Comparison of ENCODE assay signal across 29 cellular contexts in the genomic region with DNA sequence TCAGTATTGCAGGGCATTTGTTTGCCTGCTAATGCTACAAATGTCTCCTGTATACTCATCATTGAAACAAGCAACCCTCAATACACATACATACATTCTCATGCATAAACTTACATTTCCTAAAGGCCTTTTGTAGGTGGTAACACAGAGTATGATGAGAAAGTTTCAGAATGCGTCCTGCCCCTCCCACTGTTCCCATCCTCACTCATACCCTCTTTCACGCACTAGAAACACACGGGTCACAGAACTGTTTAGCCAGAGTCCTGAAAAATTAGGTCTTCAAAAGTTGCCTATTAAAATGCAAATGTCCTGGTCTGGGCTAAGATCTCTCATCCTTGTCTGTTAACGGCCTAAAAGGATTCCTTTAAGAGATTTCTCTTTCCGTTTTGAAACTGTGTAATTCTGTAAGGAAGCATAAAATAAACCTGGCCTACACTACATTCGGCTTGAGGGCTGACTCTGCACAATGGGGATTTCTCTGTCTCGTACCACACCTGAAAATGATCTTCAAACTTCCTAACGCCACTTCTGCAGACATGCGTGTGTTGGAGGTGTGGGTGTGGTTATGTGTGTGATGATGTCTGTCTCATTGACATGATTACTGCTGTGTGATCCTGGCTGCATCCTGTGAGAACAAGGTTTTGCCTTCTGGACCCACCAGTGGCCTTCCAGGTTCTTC. TPM values are rescaled to one million over a fixed set of nuclear protein-coding genes. Genes with fewer than 3 reads are reported as not detected.
"Had no signal": no experiment of that assay in that cellular context is flagged by ENCODE, and none has a peak within 500 bp of the region (broad histone marks: within the 10 kb centered on the region; RNA-seq: fewer than 3 reads in every experiment).

No MANE protein-coding gene starts in this region.

- H3K27ac Mint-ChIP-seq: activated CD4-positive, alpha-beta memory T cell treated with anti-CD3 and anti-CD28 coated beads for 36 hours; activated CD4-positive, alpha-beta T cell treated with anti-CD3 and anti-CD28 coated beads, Interleukin-2, amount 10 ng/mL, durations not matched to agents 7 days and 5 days; activated naive CD4-positive, alpha-beta T cell treated with anti-CD3 and anti-CD28 coated beads for 36 hours; activated naive CD8-positive, alpha-beta T cell; activated T-helper 17 cell treated with anti-CD3 and anti-CD28 coated beads, Interleukin-2, amount 50 U/mL, for 72 hours; brain; T-cell had no signal

- H3K9me3 Mint-ChIP-seq: activated CD4-positive, alpha-beta memory T cell treated with anti-CD3 and anti-CD28 coated beads for 36 hours; activated CD4-positive, alpha-beta T cell treated with anti-CD3 and anti-CD28 coated beads, Interleukin-2, amount 10 ng/mL, durations not matched to agents 7 days and 5 days; activated naive CD4-positive, alpha-beta T cell treated with anti-CD3 and anti-CD28 coated beads for 36 hours; activated T-helper 17 cell treated with anti-CD3 and anti-CD28 coated beads, Interleukin-2, amount 50 U/mL, for 72 hours; brain; T-cell had no signal

- DNase-seq: activated CD4-positive, alpha-beta memory T cell treated with anti-CD3 and anti-CD28 coated beads for 36 hours; activated CD4-positive, alpha-beta T cell treated with anti-CD3 and anti-CD28 coated beads, Interleukin-2, amount 10 ng/mL, durations not matched to agents 7 days and 5 days; activated CD4-positive, CD25-positive, alpha-beta regulatory T cell; activated gamma-delta T cell; activated naive CD4-positive, alpha-beta T cell treated with anti-CD3 and anti-CD28 coated beads for 36 hours; activated T-cell treated with anti-CD3 and anti-CD28 coated beads for 4 hours; activated T-cell treated with anti-CD3 and anti-CD28 coated beads, Interleukin-2, amount 50 U/mL, for 48 hours; amygdala; cerebellar nuclear complex; MG63; NCI-H1105 treated with DMSO at 0.1 percent for 48 hours; NCI-H1436 treated with DMSO at 0.1 percent for 48 hours; NCI-H187; NCI-H2081; NCI-H510A treated with DMSO at 0.1 percent for 48 hours; SIG-M5; T-cell; T-helper 2 cell; T1000 had no signal

- FAIRE-seq: astrocyte, colon, TTC549 had no signal

- ATAC-seq: activated T-helper 17 cell treated with anti-CD3 and anti-CD28 coated beads, Interleukin-2, amount 50 U/mL, for 72 hours; T-cell had no signal

- H3K36me3 Mint-ChIP-seq: activated CD4-positive, alpha-beta memory T cell treated with anti-CD3 and anti-CD28 coated beads for 36 hours; activated naive CD8-positive, alpha-beta T cell; brain; T-cell had no signal

- H3K9me3 ChIP-seq: MG63 had no signal

- H3K27ac ChIP-seq: cardiac muscle cell had no signal

- H3K27me3 ChIP-seq: cardiac muscle cell had no signal

- H3K4me3 Mint-ChIP-seq: activated CD4-positive, alpha-beta memory T cell treated with anti-CD3 and anti-CD28 coated beads for 36 hours; activated CD4-positive, alpha-beta T cell treated with anti-CD3 and anti-CD28 coated beads, Interleukin-2, amount 10 ng/mL, durations not matched to agents 7 days and 5 days; activated naive CD4-positive, alpha-beta T cell treated with anti-CD3 and anti-CD28 coated beads for 36 hours; activated naive CD8-positive, alpha-beta T cell; activated T-helper 17 cell treated with anti-CD3 and anti-CD28 coated beads, Interleukin-2, amount 50 U/mL, for 72 hours; brain; T-cell had no signal

- H3K4me3 ChIP-seq: cardiac muscle cell, MG63 had no signal

- H3K4me1 Mint-ChIP-seq: activated CD4-positive, alpha-beta T cell treated with anti-CD3 and anti-CD28 coated beads, Interleukin-2, amount 10 ng/mL, durations not matched to agents 7 days and 5 days; activated T-helper 17 cell treated with anti-CD3 and anti-CD28 coated beads, Interleukin-2, amount 50 U/mL, for 72 hours; brain; T-cell had no signal

- H3K36me3 ChIP-seq: cardiac muscle cell, MG63 had no signal

RNA-seq across cellular contexts. Expression of a gene that starts 5.3 kb away (rescaled TPM):
- total RNA-seq: activated CD4-positive, alpha-beta memory T cell treated with anti-CD3 and anti-CD28 coated beads for 36 hours; activated CD4-positive, alpha-beta T cell treated with anti-CD3 and anti-CD28 coated beads, Interleukin-2, amount 10 ng/mL, durations not matched to agents 7 days and 5 days; activated CD8-positive, alpha-beta memory T cell treated with anti-CD3 and anti-CD28 coated beads for 36 hours; activated naive CD4-positive, alpha-beta T cell treated with anti-CD3 and anti-CD28 coated beads for 36 hours; activated T-helper 17 cell treated with anti-CD3 and anti-CD28 coated beads, Interleukin-2, amount 50 U/mL, for 72 hours; astrocyte; cardiac muscle cell; LHCN-M2; RPMI7951 had no signal
